1 cellular context compared by ENCODE assay signal in the genomic region with DNA sequence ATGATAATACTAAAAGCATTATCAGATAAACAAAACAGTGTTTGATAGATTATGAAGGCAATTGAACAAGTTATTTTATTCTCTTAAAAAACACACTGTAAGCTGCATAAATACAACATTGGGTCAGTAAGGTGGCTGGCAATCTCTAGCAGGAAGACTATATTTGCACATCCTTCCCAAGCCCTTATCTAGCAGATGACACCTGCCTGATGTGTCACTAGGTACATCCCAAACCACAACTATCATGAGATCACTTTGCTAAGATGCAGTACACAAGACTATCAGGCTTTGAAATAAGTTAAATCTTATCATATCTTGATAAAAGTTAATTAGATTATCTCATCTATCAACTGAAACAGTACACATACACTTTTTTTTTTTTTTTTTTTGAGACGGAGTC.
TF ChIP-seq lines count a peak whose summit lies in the region.

No MANE protein-coding gene starts in this region.

TF ChIP-seq in SK-N-SH treated with all-trans-retinoic acid at 6 μM for 48 hours, 23 proteins besides CTCF, POLR2A, EP300 and RAD21 (continued from another document):
- TF ChIP-seq ISL1 (CRISPR knock-in tag; IDR thresholded peaks at IDR 0.05) (no peak), ZFP30 (CRISPR knock-in tag; IDR thresholded peaks at IDR 0.05) (no peak)
TF ChIP-seq in SK-N-SH treated with all-trans-retinoic acid at 6 μM for 48 hours: peak in this region for 0.
